Comparison of ENCODE assay signal across 31 cellular contexts in the genomic region with DNA sequence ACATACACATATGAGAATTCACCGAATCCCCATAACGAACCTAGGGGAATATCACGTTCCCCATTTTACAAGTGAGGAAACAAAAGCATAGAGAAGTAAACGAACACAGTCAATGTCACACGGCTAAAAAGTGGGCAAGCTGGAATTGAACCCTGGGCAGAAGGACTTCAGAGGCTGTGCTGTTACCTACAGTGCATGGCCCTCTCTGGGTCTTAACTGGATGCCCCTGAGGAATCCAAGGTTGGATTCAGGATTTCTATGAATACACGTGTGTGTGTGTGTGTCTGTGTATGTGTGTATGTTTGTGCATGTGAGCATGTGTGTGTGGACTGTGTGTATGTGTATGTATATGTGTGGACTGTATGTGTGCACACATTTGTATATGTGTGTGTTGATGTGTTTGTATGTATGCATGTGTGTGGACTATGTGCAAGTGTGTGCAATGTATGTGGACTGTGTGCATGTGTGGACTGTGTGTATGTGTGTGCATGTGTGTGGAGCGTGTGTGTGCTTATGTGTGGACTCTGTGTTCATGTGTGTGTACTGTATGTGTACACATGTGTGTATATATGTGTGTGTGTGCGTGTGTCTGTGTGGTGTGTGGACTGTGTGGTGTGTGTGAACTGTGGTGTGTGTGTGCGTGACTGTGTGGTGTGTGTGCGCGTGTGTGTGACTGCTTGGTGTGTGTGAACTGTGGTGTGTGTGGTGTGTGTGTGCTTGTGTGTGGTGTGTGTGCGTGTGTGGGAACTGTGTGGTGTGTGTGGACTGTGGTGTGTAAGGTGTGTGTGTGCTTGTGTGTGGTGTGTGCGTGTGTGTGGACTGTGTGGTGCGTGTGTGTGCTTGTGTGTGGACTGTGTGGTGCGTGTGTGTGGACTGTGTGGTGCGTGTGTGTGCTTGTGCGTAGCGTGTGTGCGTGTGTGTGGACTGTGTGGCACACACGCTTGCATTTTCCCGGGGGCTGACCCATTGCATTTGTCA. TPM values are rescaled to one million over a fixed set of nuclear protein-coding genes. Genes with fewer than 3 reads are reported as not detected.
DNase-seq lines count a peak whose midpoint lies in the region; ATAC-seq, FAIRE-seq and TF ChIP-seq lines count a peak whose summit lies in the region.
"Had no signal": no experiment of that assay in that cellular context is flagged by ENCODE, and none has a peak within 500 bp of the region (broad histone marks: within the 10 kb centered on the region; RNA-seq: fewer than 3 reads in every experiment).

No MANE protein-coding gene starts in this region.

- FAIRE-seq in GM12891 (lab: Jason Lieb, UNC): no peak

- in situ Hi-C loops in KBM-7 (cut with MboI; ENCODE audit: low pct_unique_long_range_greater_than_20kb, low sequenced_read_pairs): no loop called here

- no peaks in the 10 kb centered on the region for H3K36me3 Mint-ChIP-seq in type B pancreatic cell
- H3K36me3 Mint-ChIP-seq in CD4-positive, alpha-beta T cell (ENCODE audit: low read depth): no peaks in the 10 kb centered on the region
- H3K36me3 Mint-ChIP-seq: natural killer cell had no signal

- H3K9me3 Mint-ChIP-seq in type B pancreatic cell: no peaks in the 10 kb centered on the region
- no peaks in the 10 kb centered on the region for H3K9me3 Mint-ChIP-seq in CD4-positive, alpha-beta T cell
- H3K9me3 Mint-ChIP-seq: activated B cell treated with CpG ODN at 0.5 μM for 24 hours; activated T-cell treated with anti-CD3 and anti-CD28 coated beads, Interleukin-2, amount 50 U/mL, for 4 hours; natural killer cell had no signal

- no peak for ATAC-seq in CD4-positive, alpha-beta T cell (ENCODE audit: poor library complexity)
- ATAC-seq: activated CD8-positive, alpha-beta memory T cell treated with anti-CD3 and anti-CD28 coated beads, Interleukin-2, amount 10 ng/mL, durations not matched to agents 7 days and 5 days; activated T-cell treated with anti-CD3 and anti-CD28 coated beads, Interleukin-2, amount 50 U/mL, for 4 hours; HCT116 had no signal

- H3K27me3 ChIP-seq in colonic mucosa (no peaks in the 10 kb centered on the region), mucosa of rectum (ENCODE audit: control insufficient read depth in 2 of 2, insufficient read depth in 2 of 2, low read length in 2 of 2) (no peaks in the 10 kb centered on the region)
- H3K27me3 ChIP-seq in CD4-positive, alpha-beta T cell (ENCODE audit: control insufficient read depth, insufficient read depth, low read length): no peaks in the 10 kb centered on the region
- H3K27me3 ChIP-seq: BLaER1, ovary, uterus had no signal

- POLR2A ChIA-PET in HEK293 (lab: Yijun Ruan, JAX): no interaction called here
- POLR2A ChIA-PET in CD4-positive, alpha-beta T cell (lab: Charles Lee): no interaction called here

- no peak overlapping the region for H3K4me3 Mint-ChIP-seq in type B pancreatic cell
- no peak overlapping the region for H3K4me3 Mint-ChIP-seq in CD4-positive, alpha-beta T cell
- H3K4me3 Mint-ChIP-seq: activated B cell treated with CpG ODN at 0.5 μM for 24 hours; activated CD8-positive, alpha-beta memory T cell treated with anti-CD3 and anti-CD28 coated beads, Interleukin-2, amount 10 ng/mL, durations not matched to agents 7 days and 5 days; activated T-cell treated with anti-CD3 and anti-CD28 coated beads, Interleukin-2, amount 50 U/mL, for 4 hours; natural killer cell had no signal

- H3K36me3 ChIP-seq in HEK293 (ENCODE audit: control insufficient read depth in 2 of 2, insufficient read depth in 1 of 2, low read length in 2 of 2) (no peaks in the 10 kb centered on the region), colonic mucosa (no peaks in the 10 kb centered on the region), mucosa of rectum (ENCODE audit: control insufficient read depth in 2 of 2, insufficient read depth in 2 of 2, low read length in 2 of 2) (peaks cover 17 to 30% of the 10 kb centered on the region in 2 donors)
- H3K36me3 ChIP-seq: BLaER1, left ventricle myocardium inferior, ovary, suprapubic skin, uterus had no signal

- H3K4me3 ChIP-seq in HEK293 (ENCODE audit: low read depth, low read length): no peak overlapping the region
- H3K4me3 ChIP-seq in colonic mucosa: peak overlapping the region; percentile 43
- H3K4me3 ChIP-seq in mucosa of rectum (ENCODE audit: low read length in 2 of 2): peak overlapping the region in 1 of 2 donors; percentile 75
- H3K4me3 ChIP-seq: BLaER1, left ventricle myocardium inferior, ovary, SK-N-MC, skin epidermis, suprapubic skin, uterus had no signal

- peaks cover 4% of the 10 kb centered on the region for H3K4me1 Mint-ChIP-seq in type B pancreatic cell (ENCODE audit: unreplicated experiment)
- H3K4me1 Mint-ChIP-seq in CD4-positive, alpha-beta T cell (ENCODE audit: low read depth): no peaks in the 10 kb centered on the region
- H3K4me1 Mint-ChIP-seq: activated B cell treated with CpG ODN at 0.5 μM for 24 hours; activated CD8-positive, alpha-beta memory T cell treated with anti-CD3 and anti-CD28 coated beads, Interleukin-2, amount 10 ng/mL, durations not matched to agents 7 days and 5 days; natural killer cell had no signal

- H3K27ac Mint-ChIP-seq in type B pancreatic cell: peak overlapping the region; percentile 26
- H3K27ac Mint-ChIP-seq in CD4-positive, alpha-beta T cell: no peak overlapping the region
- H3K27ac Mint-ChIP-seq: activated B cell treated with CpG ODN at 0.5 μM for 24 hours; activated CD8-positive, alpha-beta memory T cell treated with anti-CD3 and anti-CD28 coated beads, Interleukin-2, amount 10 ng/mL, durations not matched to agents 7 days and 5 days; natural killer cell had no signal

- H3K9me3 ChIP-seq in HEK293 (ENCODE audit: control insufficient read depth, insufficient read depth, low read depth, low read length): no peaks in the 10 kb centered on the region
- H3K9me3 ChIP-seq in colonic mucosa: no peaks in the 10 kb centered on the region
- H3K9me3 ChIP-seq in mucosa of rectum (ENCODE audit: control insufficient read depth in 2 of 2, low read length in 2 of 2): no peaks in the 10 kb centered on the region
- no peaks in the 10 kb centered on the region for H3K9me3 ChIP-seq in CD4-positive, alpha-beta T cell (ENCODE audit: control insufficient read depth, low read length)
- H3K9me3 ChIP-seq: BLaER1, left ventricle myocardium inferior, ovary, suprapubic skin, uterus had no signal

- no peak for TF ChIP-seq POLR2A in GM12891 (IDR thresholded peaks at IDR 0.05; ENCODE audit: low read depth, low read length)

- no peak overlapping the region for H3K27ac ChIP-seq in HEK293 (ENCODE audit: extremely low read depth, low read depth, low read length)
- peak overlapping the region; percentile 93 for H3K27ac ChIP-seq in colonic mucosa
- peak overlapping the region; percentile 93 to 96 for H3K27ac ChIP-seq in mucosa of rectum (ENCODE audit: low read depth in 2 of 2, low read length in 2 of 2)
- H3K27ac ChIP-seq in CD4-positive, alpha-beta T cell (ENCODE audit: low read depth, low read length): no peak overlapping the region
- H3K27ac ChIP-seq: BLaER1, left ventricle myocardium inferior, ovary, SK-N-MC, skin epidermis, suprapubic skin, uterus had no signal

- peaks cover 8% of the 10 kb centered on the region for H3K27me3 Mint-ChIP-seq in type B pancreatic cell
- H3K27me3 Mint-ChIP-seq in CD4-positive, alpha-beta T cell: peaks cover 5% of the 10 kb centered on the region

- TF ChIP-seq CTCF in HEK293 (tag by site-specific recombination; IDR thresholded peaks at IDR 0.05) (no peak), colonic mucosa (IDR thresholded peaks at IDR 0.05) (no peak), type B pancreatic cell (conservative IDR thresholded peaks at IDR 0.05) (no peak)
- no peak for TF ChIP-seq CTCF in CD4-positive, alpha-beta T cell (IDR thresholded peaks at IDR 0.05)

- CTCF ChIA-PET in HEK293 (lab: Yijun Ruan, JAX): interaction anchor here (0.5 to 1.0 kb wide), 2 partner anchors 15 to 277 kb away, joined by 3 to 4 read pairs; no protein-coding TSS in a partner anchor
- CTCF ChIA-PET in CD4-positive, alpha-beta T cell (lab: Charles Lee): no interaction called here

- intact Hi-C loops in colonic mucosa (cut with DNase I): no loop called here
- intact Hi-C loops in CD4-positive, alpha-beta T cell (cut with DNase I, micrococcal nuclease): no loop called here

- H3K9ac ChIP-seq in colonic mucosa (ENCODE audit: low read depth in 2 of 2, low read length in 2 of 2) (peak overlapping the region; percentile 45 to 93), mucosa of rectum (ENCODE audit: low read depth in 1 of 2, low read length in 2 of 2) (peak overlapping the region; percentile 52 to 97)
- H3K9ac ChIP-seq: BLaER1 had no signal

- DNase-seq in colonic mucosa (peak; percentile 18), type B pancreatic cell (ENCODE audit: extremely low spot score, unreplicated experiment) (no peak), KBM-7 (no peak), GM12891 (ENCODE audit: insufficient read length, low spot score) (no peak)
- DNase-seq in CD4-positive, alpha-beta T cell: no peak
- DNase-seq: activated B cell treated with CpG ODN at 0.5 μM for 24 hours; activated CD4-positive, alpha-beta T cell treated with anti-CD3 and anti-CD28 coated beads, Interleukin-2, amount 50 U/mL, for 1 hour; activated CD8-positive, alpha-beta memory T cell treated with anti-CD3 and anti-CD28 coated beads, Interleukin-2, amount 10 ng/mL, durations not matched to agents 7 days and 5 days; activated gamma-delta T cell; activated T-cell treated with anti-CD3 and anti-CD28 coated beads, Interleukin-2, amount 50 U/mL, for 4 hours; caudate nucleus; cortex of kidney; DMS53; islet precursor cell; left ventricle myocardium inferior; natural killer cell; NCI-H1092 treated with DMSO at 0.1 percent for 48 hours; NCI-H1694 treated with DMSO at 0.1 percent for 48 hours; NCI-H82; ovary; stimulated activated naive CD4-positive, alpha-beta T cell treated with Interleukin-2 at 50 U/mL for 16 hours; uterus had no signal

- H3K4me1 ChIP-seq in HEK293 (ENCODE audit: control insufficient read depth, insufficient read depth, low read length) (no peaks in the 10 kb centered on the region), colonic mucosa (no peaks in the 10 kb centered on the region), mucosa of rectum (ENCODE audit: control insufficient read depth in 2 of 2, insufficient read depth in 2 of 2, low read length in 2 of 2) (peaks cover 55 to 88% of the 10 kb centered on the region in 2 donors)
- H3K4me1 ChIP-seq: BLaER1, left ventricle myocardium inferior, uterus had no signal

TF ChIP-seq in GM12891, 5 proteins besides CTCF, POLR2A, EP300 and RAD21:
- TF ChIP-seq PAX5 (IDR thresholded peaks at IDR 0.05; ENCODE audit: insufficient read depth, low read length, severe bottlenecking): no peak
- TF ChIP-seq TAF1 (IDR thresholded peaks at IDR 0.05; ENCODE audit: low read depth, low read length): no peak
- no peak for TF ChIP-seq SPI1 (IDR thresholded peaks at IDR 0.05; ENCODE audit: low read depth, low read length)
- no peak for TF ChIP-seq POLR2AphosphoS5 (IDR thresholded peaks at IDR 0.05; ENCODE audit: low read depth, low read length)
- TF ChIP-seq POU2F2 (IDR thresholded peaks at IDR 0.05; ENCODE audit: low read depth, low read length): no peak
TF ChIP-seq in GM12891: peak in this region for 0.

RNA-seq across cellular contexts. Expression of a gene that starts 49.0 kb away (rescaled TPM):
- total RNA-seq in colonic mucosa (100 to 1,000 TPM; 288 to 346 TPM), type B pancreatic cell (ENCODE audit: low replicate concordance) (19.9 and 41.7 TPM in 2 replicates)
- polyA plus RNA-seq in GM12891 (2012; ENCODE audit: low read depth, missing spikeins): not detected
- total RNA-seq in CD4-positive, alpha-beta T cell: not detected
- total RNA-seq: activated B cell treated with CpG ODN at 0.5 μM for 24 hours; activated CD8-positive, alpha-beta memory T cell treated with anti-CD3 and anti-CD28 coated beads, Interleukin-2, amount 10 ng/mL, durations not matched to agents 7 days and 5 days; left ventricle myocardium inferior; natural killer cell; suprapubic skin; T-helper 1 cell treated with Interleukin-12 subunit alpha and Interleukin-12 subunit beta and Interleukin-4 antibody, amounts not matched to agents 30 ng/mL and 1 ng/mL, for 36 hours had no signal
- polyA plus RNA-seq: AG04450 had no signal

Comparison
In these comparisons a context has a peak if more than half of its experiments do, and no peak if none do; other contexts are left out.
1. H3K27ac ChIP-seq: peak in colonic mucosa (single experiment) and mucosa of rectum (2 of 2); none in HEK293 (single experiment) and CD4-positive, alpha-beta T cell (single experiment).
2. RNA of a gene that starts 49.0 kb away (total RNA-seq): 288 to 346 TPM in colonic mucosa and 19.9 to 41.7 TPM in type B pancreatic cell; not detected in CD4-positive, alpha-beta T cell; every median in the first group is over 10 times any median in the second.